Comparison of ENCODE assay signal across 1 cellular context in genomic region chr12:70606001-70606400, GRCh38.
A peak's percentile ranks its signal among the peaks of the same experiment; 100 is the strongest.
TF ChIP-seq lines count a peak whose summit lies in the region.

No MANE protein-coding gene starts in this region.

TF ChIP-seq in HepG2, 621 proteins besides CTCF, POLR2A, EP300 and RAD21:
- no peak for TF ChIP-seq ARNT2 (CRISPR knock-in tag; IDR thresholded peaks at IDR 0.05; ENCODE audit: low read depth)
- TF ChIP-seq, protein P1, sequence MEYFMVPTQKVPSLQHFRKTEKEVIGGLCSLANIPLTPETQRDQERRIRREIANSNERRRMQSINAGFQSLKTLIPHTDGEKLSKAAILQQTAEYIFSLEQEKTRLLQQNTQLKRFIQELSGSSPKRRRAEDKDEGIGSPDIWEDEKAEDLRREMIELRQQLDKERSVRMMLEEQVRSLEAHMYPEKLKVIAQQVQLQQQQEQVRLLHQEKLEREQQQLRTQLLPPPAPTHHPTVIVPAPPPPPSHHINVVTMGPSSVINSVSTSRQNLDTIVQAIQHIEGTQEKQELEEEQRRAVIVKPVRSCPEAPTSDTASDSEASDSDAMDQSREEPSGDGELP (IDR thresholded peaks at IDR 0.05; ENCODE audit: borderline replicate concordance, low read depth) = no peak
- TF ChIP-seq BHLHE40 (IDR thresholded peaks at IDR 0.05; ENCODE audit: low read length) = 0 out of 2 replicates have a peak, but pooled peaks have one; percentile 22
